Comparison of ENCODE assay signal across 31 cellular contexts in genomic region chr1:77585610-77586314, GRCh38.
DNase-seq lines count a peak whose midpoint lies in the region; ATAC-seq and TF ChIP-seq lines count a peak whose summit lies in the region.
"Had no signal": no experiment of that assay in that cellular context is flagged by ENCODE, and none has a peak within 500 bp of the region (broad histone marks: within the 10 kb centered on the region; RNA-seq: fewer than 3 reads in every experiment).

No MANE protein-coding gene starts in this region.

- no peak overlapping the region for H3K9ac ChIP-seq in Karpas-422 (ENCODE audit: low read length)

- H3K27ac ChIP-seq in Karpas-422 (ENCODE audit: low read length) = no peak overlapping the region
- H3K27ac ChIP-seq: breast epithelium, colonic mucosa, esophagus muscularis mucosa, foreskin keratinocyte, heart right ventricle, neutrophil, sigmoid colon, SJSA1 had no signal

- no peak overlapping the region for H2AFZ ChIP-seq in Karpas-422 (ENCODE audit: low read length)

- H3K4me3 Mint-ChIP-seq in activated T-cell treated with anti-CD3 and anti-CD28 coated beads, Interleukin-2, amount 50 U/mL, for 24 hours = no peak overlapping the region
- H3K4me3 Mint-ChIP-seq in effector memory CD8-positive, alpha-beta T cell = no peak overlapping the region
- H3K4me3 Mint-ChIP-seq in nephron progenitor cell = no peak overlapping the region
- H3K4me3 Mint-ChIP-seq: stimulated activated memory B cell treated with anti-CD40 and anti-IgM and Interleukin-4, amounts not matched to agents 10 μg/mL and 1 μg/mL and 100 μg/mL, for 72 hours; T-helper 1 cell treated with Interleukin-12 subunit alpha and Interleukin-12 subunit beta and Interleukin-4 antibody, amounts not matched to agents 30 μg/mL and 1 μg/mL, for 36 hours had no signal

- H3K9me3 ChIP-seq in Karpas-422 (ENCODE audit: low read length) = no peaks in the 10 kb centered on the region
- H3K9me3 ChIP-seq: breast epithelium, colonic mucosa, esophagus muscularis mucosa, HAP-1, heart right ventricle, neutrophil, sigmoid colon, SJSA1 had no signal

- H3K4me1 Mint-ChIP-seq in activated T-cell treated with anti-CD3 and anti-CD28 coated beads, Interleukin-2, amount 50 U/mL, for 24 hours (ENCODE audit: low read depth) = peaks cover 22% of the 10 kb centered on the region
- peaks cover 0 to 12% of the 10 kb centered on the region in 2 donors for H3K4me1 Mint-ChIP-seq in effector memory CD8-positive, alpha-beta T cell (ENCODE audit: low read depth in 2 of 2)
- H3K4me1 Mint-ChIP-seq in nephron progenitor cell = no peaks in the 10 kb centered on the region

- no peak overlapping the region for H3K4me3 ChIP-seq in Karpas-422 (ENCODE audit: low read length)
- H3K4me3 ChIP-seq: breast epithelium, colonic mucosa, esophagus muscularis mucosa, HAP-1, heart right ventricle, sigmoid colon, SJSA1 had no signal

- H3K4me1 ChIP-seq in Karpas-422 (ENCODE audit: low read length) = peaks cover 36% of the 10 kb centered on the region
- H3K4me1 ChIP-seq: breast epithelium, colonic mucosa, foreskin keratinocyte, SJSA1 had no signal

- H3K27me3 Mint-ChIP-seq in activated T-cell treated with anti-CD3 and anti-CD28 coated beads, Interleukin-2, amount 50 U/mL, for 24 hours = no peaks in the 10 kb centered on the region
- no peaks in the 10 kb centered on the region for H3K27me3 Mint-ChIP-seq in effector memory CD8-positive, alpha-beta T cell
- H3K27me3 Mint-ChIP-seq in nephron progenitor cell (ENCODE audit: low read depth, poor library complexity) = no peaks in the 10 kb centered on the region
- H3K27me3 Mint-ChIP-seq: progenitor cell of endocrine pancreas; stimulated activated memory B cell treated with anti-CD40 and anti-IgM and Interleukin-4, amounts not matched to agents 10 μg/mL and 1 μg/mL and 100 μg/mL, for 72 hours had no signal

- ATAC-seq in effector memory CD8-positive, alpha-beta T cell (replicated peaks) = no peak
- ATAC-seq: foreskin keratinocyte; heart right ventricle; stimulated activated memory B cell treated with anti-CD40 and anti-IgM and Interleukin-4, amounts not matched to agents 10 μg/mL and 1 μg/mL and 100 μg/mL, for 72 hours had no signal

- peaks cover 17% of the 10 kb centered on the region for H3K36me3 ChIP-seq in Karpas-422 (ENCODE audit: insufficient read depth, low read length)
- H3K36me3 ChIP-seq: breast epithelium, colonic mucosa had no signal

- H4K20me1 ChIP-seq in Karpas-422 (ENCODE audit: insufficient read depth, low read depth, low read length) = no peaks in the 10 kb centered on the region

- peaks cover 77% of the 10 kb centered on the region for H3K36me3 Mint-ChIP-seq in activated T-cell treated with anti-CD3 and anti-CD28 coated beads, Interleukin-2, amount 50 U/mL, for 24 hours (ENCODE audit: low read depth)
- H3K36me3 Mint-ChIP-seq in effector memory CD8-positive, alpha-beta T cell (ENCODE audit: insufficient read depth) = peaks cover 33% of the 10 kb centered on the region
- H3K36me3 Mint-ChIP-seq in nephron progenitor cell (ENCODE audit: low read depth) = peaks cover 38% of the 10 kb centered on the region

- H3K9me2 ChIP-seq in Karpas-422 (replicated peaks; ENCODE audit: insufficient read depth, low read length) = no peaks in the 10 kb centered on the region

- H3K79me2 ChIP-seq in Karpas-422 (ENCODE audit: low read length) = peaks cover 76% of the 10 kb centered on the region

- H3K9me3 Mint-ChIP-seq in activated T-cell treated with anti-CD3 and anti-CD28 coated beads, Interleukin-2, amount 50 U/mL, for 24 hours = no peaks in the 10 kb centered on the region
- H3K9me3 Mint-ChIP-seq in effector memory CD8-positive, alpha-beta T cell = no peaks in the 10 kb centered on the region
- H3K9me3 Mint-ChIP-seq in nephron progenitor cell = no peaks in the 10 kb centered on the region
- H3K9me3 Mint-ChIP-seq: stimulated activated memory B cell treated with anti-CD40 and anti-IgM and Interleukin-4, amounts not matched to agents 10 μg/mL and 1 μg/mL and 100 μg/mL, for 72 hours; T-helper 1 cell treated with Interleukin-12 subunit alpha and Interleukin-12 subunit beta and Interleukin-4 antibody, amounts not matched to agents 30 μg/mL and 1 μg/mL, for 36 hours had no signal

- no peak for TF ChIP-seq CTCF in nephron progenitor cell (IDR thresholded peaks at IDR 0.05)

- peak overlapping the region; percentile 9 for H3K27ac Mint-ChIP-seq in activated T-cell treated with anti-CD3 and anti-CD28 coated beads, Interleukin-2, amount 50 U/mL, for 24 hours
- H3K27ac Mint-ChIP-seq in effector memory CD8-positive, alpha-beta T cell = peak overlapping the region; percentile 6 to 45
- H3K27ac Mint-ChIP-seq in nephron progenitor cell = peak overlapping the region; percentile 3
- H3K27ac Mint-ChIP-seq: progenitor cell of endocrine pancreas; stimulated activated memory B cell treated with anti-CD40 and anti-IgM and Interleukin-4, amounts not matched to agents 10 μg/mL and 1 μg/mL and 100 μg/mL, for 72 hours; T-helper 1 cell treated with Interleukin-12 subunit alpha and Interleukin-12 subunit beta and Interleukin-4 antibody, amounts not matched to agents 30 μg/mL and 1 μg/mL, for 36 hours had no signal

- H3K4me2 ChIP-seq in Karpas-422 (ENCODE audit: low read depth, low read length, poor library complexity, severe bottlenecking) = peak overlapping the region; percentile 10

- H3K27me3 ChIP-seq in Karpas-422 (ENCODE audit: low read length) = no peaks in the 10 kb centered on the region
- H3K27me3 ChIP-seq: breast epithelium, colonic mucosa, esophagus muscularis mucosa, foreskin keratinocyte, heart right ventricle, neutrophil, sigmoid colon, SJSA1 had no signal

- no peak for DNase-seq in activated T-cell treated with anti-CD3 and anti-CD28 coated beads, Interleukin-2, amount 50 U/mL, for 24 hours
- no peak for DNase-seq in activated T-cell treated with anti-CD3 and anti-CD28 coated beads, Interleukin-2, amount 50 U/mL, for 48 hours
- DNase-seq in Karpas-422 = no peak
- no peak for DNase-seq in effector memory CD8-positive, alpha-beta T cell
- no peak for DNase-seq in nephron progenitor cell
- no peak for DNase-seq in iPS-NIHi11 (ENCODE audit: low spot score)
- no peak for DNase-seq in activated CD4-positive, CD25-positive, alpha-beta regulatory T cell (lab: John Stamatoyannopoulos, UW)
- DNase-seq in stimulated activated naive CD4-positive, alpha-beta T cell (lab: John Stamatoyannopoulos, UW) = no peak
- DNase-seq: activated naive CD4-positive, alpha-beta T cell treated with Interleukin-2 at 50 U/mL for 16 hours; colonic mucosa; DMS153; effector memory CD4-positive, alpha-beta T cell; foreskin keratinocyte; heart right ventricle; KBM-7; mammary epithelial cell; MM.1S; NCI-H1417; NCI-H2029 treated with DMSO at 0.1 percent for 48 hours; NCI-H2227 treated with DMSO at 0.1 percent for 48 hours; NCI-H526 treated with DMSO at 0.1 percent for 48 hours; sigmoid colon; stimulated activated CD4-positive, alpha-beta T cell treated with anti-CD3 and anti-CD28 coated beads, Interleukin-4, amount 100 ng/mL, for 24 hours had no signal
